Comparison of ENCODE assay signal across 22 cellular contexts in the genomic region with DNA sequence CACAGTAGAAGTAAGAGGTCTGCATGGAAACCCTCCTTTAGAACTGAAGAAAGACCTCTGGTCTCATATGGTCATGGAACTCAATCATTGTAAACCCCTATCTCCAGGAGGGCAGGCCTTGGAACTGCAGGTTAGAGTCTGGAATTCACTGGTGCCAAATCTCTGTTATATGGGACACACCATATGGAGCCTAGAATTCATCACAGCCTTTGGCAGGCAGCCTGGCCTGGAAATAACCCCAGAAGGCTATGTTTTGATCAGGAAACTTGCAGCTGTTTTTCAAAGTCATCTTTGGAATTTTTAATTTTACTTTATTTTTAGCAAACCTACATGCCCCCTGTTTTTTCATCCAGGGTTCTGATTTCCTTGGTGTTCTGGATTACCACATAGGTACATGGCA.
A peak's percentile ranks its signal among the peaks of the same experiment; 100 is the strongest.
DNase-seq lines count a peak whose midpoint lies in the region; ATAC-seq and TF ChIP-seq lines count a peak whose summit lies in the region.
"Had no signal": no experiment of that assay in that cellular context is flagged by ENCODE, and none has a peak within 500 bp of the region (broad histone marks: within the 10 kb centered on the region; RNA-seq: fewer than 3 reads in every experiment).

No MANE protein-coding gene starts in this region.

- no peak overlapping the region for H2AFZ ChIP-seq in GM23248
- H2AFZ ChIP-seq in mesenchymal stem cell (ENCODE audit: low read depth, low read length): no peak overlapping the region

- no peaks in the 10 kb centered on the region for H3K79me1 ChIP-seq in mesenchymal stem cell (replicated peaks; ENCODE audit: low read length, poor library complexity, severe bottlenecking)

- ATAC-seq in activated CD8-positive, alpha-beta T cell treated with anti-CD3 and anti-CD28 coated beads for 36 hours: no peak
- no peak for ATAC-seq in GM21526 (IDR thresholded peaks at IDR 0.05; ENCODE audit: low FRiP score, unreplicated experiment)
- ATAC-seq: activated CD8-positive, alpha-beta T cell treated with anti-CD3 and anti-CD28 coated beads, Interleukin-2, amount 10 ng/mL, durations not matched to agents 7 days and 5 days; foreskin keratinocyte; GM12878; stimulated activated naive CD8-positive, alpha-beta T cell treated with anti-CD3 and anti-CD28 coated beads, Interleukin-15, Interleukin-2, amounts not matched to agents 100 U/mL and 50 U/mL, for 24 hours; T-helper 17 cell had no signal

- H3K9ac ChIP-seq in GM23248: no peak overlapping the region
- peak overlapping the region; percentile 29 for H3K9ac ChIP-seq in mesenchymal stem cell (ENCODE audit: low read length)

- no peaks in the 10 kb centered on the region for H3K9me3 ChIP-seq in GM23248 (ENCODE audit: low read depth)
- H3K9me3 ChIP-seq in mesenchymal stem cell (ENCODE audit: control insufficient read depth, low read length): peaks cover 14% of the 10 kb centered on the region
- H3K9me3 ChIP-seq in transverse colon: peaks cover 4 to 8% of the 10 kb centered on the region in 2 donors
- H3K9me3 ChIP-seq: Caco-2, SJCRH30 had no signal

- no peak for TF ChIP-seq EP300 in transverse colon (IDR thresholded peaks at IDR 0.05; ENCODE audit: low read depth)

- no peak overlapping the region for H3K4ac ChIP-seq in mesenchymal stem cell (ENCODE audit: low read depth in 1 of 2, low read length in 2 of 2)

- no peaks in the 10 kb centered on the region for H3K4me1 Mint-ChIP-seq in activated CD8-positive, alpha-beta T cell treated with anti-CD3 and anti-CD28 coated beads for 36 hours (ENCODE audit: low read depth)
- H3K4me1 Mint-ChIP-seq: activated B cell treated with CpG ODN at 0.5 μM for 24 hours, B cell, T-helper 17 cell had no signal

- no peak overlapping the region for H4K91ac ChIP-seq in mesenchymal stem cell (ENCODE audit: low read length)

- no peaks in the 10 kb centered on the region for H3K27me3 Mint-ChIP-seq in activated CD8-positive, alpha-beta T cell treated with anti-CD3 and anti-CD28 coated beads for 36 hours
- H3K27me3 Mint-ChIP-seq: activated B cell treated with CpG ODN at 0.5 μM for 24 hours; activated naive CD8-positive, alpha-beta T cell; B cell; T-helper 17 cell had no signal

- peaks cover 13% of the 10 kb centered on the region for H3K9me3 Mint-ChIP-seq in activated CD8-positive, alpha-beta T cell treated with anti-CD3 and anti-CD28 coated beads for 36 hours

- no peak overlapping the region for H3K18ac ChIP-seq in mesenchymal stem cell (ENCODE audit: low read depth in 1 of 2, low read length in 2 of 2)

- no peak overlapping the region for H3K4me3 ChIP-seq in GM23248
- no peak overlapping the region for H3K4me3 ChIP-seq in mesenchymal stem cell (ENCODE audit: insufficient read depth in 1 of 2, low read depth in 1 of 2, low read length in 2 of 2)
- H3K4me3 ChIP-seq in transverse colon: no peak overlapping the region
- H3K4me3 ChIP-seq: GM12878, SJCRH30 had no signal

- H4K8ac ChIP-seq in mesenchymal stem cell (ENCODE audit: low read length): no peak overlapping the region

- H3K79me2 ChIP-seq in GM23248 (ENCODE audit: insufficient read depth): no peaks in the 10 kb centered on the region

- no peaks in the 10 kb centered on the region for H3K36me3 Mint-ChIP-seq in activated CD8-positive, alpha-beta T cell treated with anti-CD3 and anti-CD28 coated beads for 36 hours (ENCODE audit: low read depth)
- H3K36me3 Mint-ChIP-seq: activated naive CD8-positive, alpha-beta T cell had no signal

- H3K27ac ChIP-seq in GM23248 (no peak overlapping the region), mesenchymal stem cell (ENCODE audit: low read length, poor library complexity, severe bottlenecking) (no peak overlapping the region), transverse colon (no peak overlapping the region)
- H3K27ac ChIP-seq: foreskin keratinocyte, SJCRH30 had no signal

- no peak overlapping the region for H3K14ac ChIP-seq in mesenchymal stem cell (ENCODE audit: low read length in 2 of 2)

- no peaks in the 10 kb centered on the region for H4K20me1 ChIP-seq in GM23248 (ENCODE audit: insufficient read depth)

- H2BK120ac ChIP-seq in mesenchymal stem cell (ENCODE audit: low read depth, low read length): no peak overlapping the region

- TF ChIP-seq POLR2A in transverse colon (IDR thresholded peaks at IDR 0.05): no peak

- H2BK5ac ChIP-seq in mesenchymal stem cell (ENCODE audit: low read depth, low read length, poor library complexity, severe bottlenecking): no peak overlapping the region

- TF ChIP-seq CTCF in activated CD8-positive, alpha-beta T cell treated with anti-CD3 and anti-CD28 coated beads for 36 hours (IDR thresholded peaks at IDR 0.05): no peak
- TF ChIP-seq CTCF in transverse colon (IDR thresholded peaks at IDR 0.05): no peak

- no peak overlapping the region for H2AK5ac ChIP-seq in mesenchymal stem cell (ENCODE audit: low read length, severe bottlenecking)

- CTCF ChIA-PET in activated CD8-positive, alpha-beta T cell treated with anti-CD3 and anti-CD28 coated beads for 36 hours (lab: Charles Lee): no interaction called here

- no peak overlapping the region for H3K4me3 Mint-ChIP-seq in activated CD8-positive, alpha-beta T cell treated with anti-CD3 and anti-CD28 coated beads for 36 hours
- H3K4me3 Mint-ChIP-seq: activated B cell treated with CpG ODN at 0.5 μM for 24 hours; activated CD8-positive, alpha-beta T cell treated with anti-CD3 and anti-CD28 coated beads, Interleukin-2, amount 10 ng/mL, durations not matched to agents 7 days and 5 days; activated naive CD8-positive, alpha-beta T cell; B cell; T-helper 17 cell had no signal

- H3K9me2 ChIP-seq in GM23248 (ENCODE audit: insufficient read depth): no peaks in the 10 kb centered on the region

- no peak overlapping the region for H2BK15ac ChIP-seq in mesenchymal stem cell (ENCODE audit: low read depth, poor library complexity, severe bottlenecking)

- no peak overlapping the region for H3K4me2 ChIP-seq in GM23248 (ENCODE audit: unreplicated experiment)
- H3K4me2 ChIP-seq in mesenchymal stem cell (ENCODE audit: low read length, poor library complexity, severe bottlenecking): no peak overlapping the region

- no peaks in the 10 kb centered on the region for H3F3A ChIP-seq in GM23248 (ENCODE audit: insufficient read depth)

- no peak overlapping the region for H2BK12ac ChIP-seq in mesenchymal stem cell (ENCODE audit: low read length in 2 of 2)

- in situ Hi-C loops in GM23248 (cut with MboI): no loop called here
- in situ Hi-C loops in transverse colon (cut with MboI; ENCODE audit: low pct_ligation_motif_present in 1 of 4, low pct_unique_long_range_greater_than_20kb in 1 of 4, low sequenced_read_pairs in 3 of 4): no loop called here

- no peak overlapping the region for H3K23ac ChIP-seq in mesenchymal stem cell (ENCODE audit: low read length in 2 of 2)

- peak; percentile 46 for DNase-seq in AG08396 (ENCODE audit: low spot score)
- peak; percentile 32 for DNase-seq in GM23248
- DNase-seq in dedifferentiated amniotic fluid mesenchymal stem cell (ENCODE audit: extremely low spot score): peak; percentile 34
- no peak for DNase-seq in mesenchymal stem cell
- no peak for DNase-seq in activated CD8-positive, alpha-beta T cell treated with anti-CD3 and anti-CD28 coated beads for 36 hours
- no peak for DNase-seq in transverse colon
- DNase-seq in activated CD4-positive, CD25-positive, alpha-beta regulatory T cell treated with anti-CD3 and anti-CD28 coated beads, Interleukin-2, amount 50 U/mL, for 72 hours: no peak
- DNase-seq: activated B cell treated with CpG ODN at 0.5 μM for 24 hours; activated CD8-positive, alpha-beta T cell treated with anti-CD3 and anti-CD28 coated beads, Interleukin-2, amount 10 ng/mL, durations not matched to agents 7 days and 5 days; Caco-2; effector CD8-positive, alpha-beta T cell; foreskin keratinocyte; NCI-H2171 treated with DMSO at 0.1 percent for 48 hours; NCI-H82; retina; stimulated activated naive CD8-positive, alpha-beta T cell treated with anti-CD3 and anti-CD28 coated beads, Interleukin-15, Interleukin-2, amounts not matched to agents 100 U/mL and 50 U/mL, for 24 hours; T-helper 17 cell had no signal

- intact Hi-C loops in activated CD8-positive, alpha-beta T cell treated with anti-CD3 and anti-CD28 coated beads for 36 hours (cut with micrococcal nuclease): no loop called here
- intact Hi-C loops in transverse colon (cut with DNase I; ENCODE audit: low total_unique reads): no loop called here

- H3K4me1 ChIP-seq in GM23248 (ENCODE audit: insufficient read depth) (no peaks in the 10 kb centered on the region), mesenchymal stem cell (ENCODE audit: control insufficient read depth, insufficient read depth, low read depth, low read length) (no peaks in the 10 kb centered on the region), transverse colon (peaks cover 0 to 6% (median 0%) of the 10 kb centered on the region in 4 donors)
- H3K4me1 ChIP-seq: Caco-2, foreskin keratinocyte, SJCRH30 had no signal

- H3K27ac Mint-ChIP-seq in activated CD8-positive, alpha-beta T cell treated with anti-CD3 and anti-CD28 coated beads for 36 hours: no peak overlapping the region
- H3K27ac Mint-ChIP-seq: activated B cell treated with CpG ODN at 0.5 μM for 24 hours; activated CD8-positive, alpha-beta T cell treated with anti-CD3 and anti-CD28 coated beads, Interleukin-2, amount 10 ng/mL, durations not matched to agents 7 days and 5 days; activated naive CD8-positive, alpha-beta T cell; B cell; T-helper 17 cell had no signal

- POLR2A ChIA-PET in activated CD8-positive, alpha-beta T cell treated with anti-CD3 and anti-CD28 coated beads for 36 hours (lab: Charles Lee): no interaction called here

- H3K27me3 ChIP-seq in GM23248 (replicated peaks; ENCODE audit: insufficient read depth): no peaks in the 10 kb centered on the region
- no peaks in the 10 kb centered on the region for H3K27me3 ChIP-seq in mesenchymal stem cell (ENCODE audit: control insufficient read depth in 1 of 2, insufficient read depth in 1 of 2, low read length in 2 of 2)
- H3K27me3 ChIP-seq in transverse colon: no peaks in the 10 kb centered on the region
- H3K27me3 ChIP-seq: foreskin keratinocyte, SJCRH30 had no signal

- no peaks in the 10 kb centered on the region for H3K36me3 ChIP-seq in GM23248 (ENCODE audit: low read depth)
- H3K36me3 ChIP-seq in mesenchymal stem cell (ENCODE audit: control insufficient read depth in 1 of 2, insufficient read depth in 2 of 2, low read depth in 1 of 2, low read length in 2 of 2): no peaks in the 10 kb centered on the region
- no peaks in the 10 kb centered on the region for H3K36me3 ChIP-seq in transverse colon
- H3K36me3 ChIP-seq: SJCRH30 had no signal

Comparison
In these comparisons a context has a peak if more than half of its experiments do, and no peak if none do; other contexts are left out.
1. DNase-seq: peak in AG08396 (single experiment), GM23248 (single experiment) and dedifferentiated amniotic fluid mesenchymal stem cell (single experiment); none in mesenchymal stem cell (single experiment), activated CD8-positive, alpha-beta T cell treated with anti-CD3 and anti-CD28 coated beads for 36 hours (single experiment), transverse colon (single experiment) and activated CD4-positive, CD25-positive, alpha-beta regulatory T cell treated with anti-CD3 and anti-CD28 coated beads, Interleukin-2, amount 50 U/mL, for 72 hours (single experiment).